Comparison of ENCODE assay signal across 1 cellular context in the genomic region with DNA sequence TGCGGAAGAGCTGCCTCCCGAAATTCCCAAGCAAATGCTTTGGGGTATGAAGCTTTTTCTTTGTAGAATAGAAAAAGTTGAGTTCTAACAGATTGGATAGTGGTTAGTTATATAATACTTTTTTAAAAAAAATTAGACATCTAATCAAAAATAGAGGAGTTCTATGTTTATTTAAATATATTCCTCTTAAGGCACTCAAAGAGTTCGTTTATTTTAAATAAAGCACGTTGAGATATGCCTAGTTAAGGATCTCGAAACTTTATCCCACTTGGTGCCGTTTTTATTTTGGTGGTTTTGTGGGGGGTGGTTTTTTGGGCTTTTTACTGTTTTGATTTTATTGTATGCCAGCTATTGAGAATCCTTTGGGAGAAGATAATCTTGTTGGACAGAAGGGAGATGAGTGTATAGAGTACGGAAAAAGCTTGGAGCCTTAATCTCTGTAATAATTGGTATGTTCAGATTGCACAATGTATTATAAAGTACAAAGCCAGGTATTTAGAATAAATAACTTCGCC.
TF ChIP-seq lines count a peak whose summit lies in the region.

No MANE protein-coding gene starts in this region.

TF ChIP-seq in GM23338, 12 proteins besides CTCF, POLR2A, EP300 and RAD21 (continued from another document):
- TF ChIP-seq, protein P1, sequence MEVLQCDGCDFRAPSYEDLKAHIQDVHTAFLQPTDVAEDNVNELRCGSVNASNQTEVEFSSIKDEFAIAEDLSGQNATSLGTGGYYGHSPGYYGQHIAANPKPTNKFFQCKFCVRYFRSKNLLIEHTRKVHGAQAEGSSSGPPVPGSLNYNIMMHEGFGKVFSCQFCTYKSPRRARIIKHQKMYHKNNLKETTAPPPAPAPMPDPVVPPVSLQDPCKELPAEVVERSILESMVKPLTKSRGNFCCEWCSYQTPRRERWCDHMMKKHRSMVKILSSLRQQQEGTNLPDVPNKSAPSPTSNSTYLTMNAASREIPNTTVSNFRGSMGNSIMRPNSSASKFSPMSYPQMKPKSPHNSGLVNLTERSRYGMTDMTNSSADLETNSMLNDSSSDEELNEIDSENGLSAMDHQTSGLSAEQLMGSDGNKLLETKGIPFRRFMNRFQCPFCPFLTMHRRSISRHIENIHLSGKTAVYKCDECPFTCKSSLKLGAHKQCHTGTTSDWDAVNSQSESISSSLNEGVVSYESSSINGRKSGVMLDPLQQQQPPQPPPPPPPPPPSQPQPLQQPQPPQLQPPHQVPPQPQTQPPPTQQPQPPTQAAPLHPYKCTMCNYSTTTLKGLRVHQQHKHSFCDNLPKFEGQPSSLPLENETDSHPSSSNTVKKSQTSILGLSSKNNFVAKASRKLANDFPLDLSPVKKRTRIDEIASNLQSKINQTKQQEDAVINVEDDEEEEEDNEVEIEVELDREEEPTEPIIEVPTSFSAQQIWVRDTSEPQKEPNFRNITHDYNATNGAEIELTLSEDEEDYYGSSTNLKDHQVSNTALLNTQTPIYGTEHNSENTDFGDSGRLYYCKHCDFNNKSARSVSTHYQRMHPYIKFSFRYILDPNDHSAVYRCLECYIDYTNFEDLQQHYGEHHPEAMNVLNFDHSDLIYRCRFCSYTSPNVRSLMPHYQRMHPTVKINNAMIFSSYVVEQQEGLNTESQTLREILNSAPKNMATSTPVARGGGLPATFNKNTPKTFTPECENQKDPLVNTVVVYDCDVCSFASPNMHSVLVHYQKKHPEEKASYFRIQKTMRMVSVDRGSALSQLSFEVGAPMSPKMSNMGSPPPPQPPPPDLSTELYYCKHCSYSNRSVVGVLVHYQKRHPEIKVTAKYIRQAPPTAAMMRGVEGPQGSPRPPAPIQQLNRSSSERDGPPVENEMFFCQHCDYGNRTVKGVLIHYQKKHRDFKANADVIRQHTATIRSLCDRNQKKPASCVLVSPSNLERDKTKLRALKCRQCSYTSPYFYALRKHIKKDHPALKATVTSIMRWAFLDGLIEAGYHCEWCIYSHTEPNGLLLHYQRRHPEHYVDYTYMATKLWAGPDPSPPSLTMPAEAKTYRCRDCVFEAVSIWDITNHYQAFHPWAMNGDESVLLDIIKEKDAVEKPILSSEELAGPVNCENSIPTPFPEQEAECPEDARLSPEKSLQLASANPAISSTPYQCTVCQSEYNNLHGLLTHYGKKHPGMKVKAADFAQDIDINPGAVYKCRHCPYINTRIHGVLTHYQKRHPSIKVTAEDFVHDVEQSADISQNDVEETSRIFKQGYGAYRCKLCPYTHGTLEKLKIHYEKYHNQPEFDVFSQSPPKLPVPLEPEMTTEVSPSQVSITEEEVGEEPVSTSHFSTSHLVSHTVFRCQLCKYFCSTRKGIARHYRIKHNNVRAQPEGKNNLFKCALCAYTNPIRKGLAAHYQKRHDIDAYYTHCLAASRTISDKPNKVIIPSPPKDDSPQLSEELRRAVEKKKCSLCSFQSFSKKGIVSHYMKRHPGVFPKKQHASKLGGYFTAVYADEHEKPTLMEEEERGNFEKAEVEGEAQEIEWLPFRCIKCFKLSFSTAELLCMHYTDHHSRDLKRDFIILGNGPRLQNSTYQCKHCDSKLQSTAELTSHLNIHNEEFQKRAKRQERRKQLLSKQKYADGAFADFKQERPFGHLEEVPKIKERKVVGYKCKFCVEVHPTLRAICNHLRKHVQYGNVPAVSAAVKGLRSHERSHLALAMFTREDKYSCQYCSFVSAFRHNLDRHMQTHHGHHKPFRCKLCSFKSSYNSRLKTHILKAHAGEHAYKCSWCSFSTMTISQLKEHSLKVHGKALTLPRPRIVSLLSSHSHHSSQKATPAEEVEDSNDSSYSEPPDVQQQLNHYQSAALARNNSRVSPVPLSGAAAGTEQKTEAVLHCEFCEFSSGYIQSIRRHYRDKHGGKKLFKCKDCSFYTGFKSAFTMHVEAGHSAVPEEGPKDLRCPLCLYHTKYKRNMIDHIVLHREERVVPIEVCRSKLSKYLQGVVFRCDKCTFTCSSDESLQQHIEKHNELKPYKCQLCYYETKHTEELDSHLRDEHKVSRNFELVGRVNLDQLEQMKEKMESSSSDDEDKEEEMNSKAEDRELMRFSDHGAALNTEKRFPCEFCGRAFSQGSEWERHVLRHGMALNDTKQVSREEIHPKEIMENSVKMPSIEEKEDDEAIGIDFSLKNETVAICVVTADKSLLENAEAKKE (CRISPR knock-in tag; IDR thresholded peaks at IDR 0.05), result no peak
- TF ChIP-seq STAT1 (IDR thresholded peaks at IDR 0.05; ENCODE audit: unreplicated experiment) (no peak), ZNF331 (CRISPR knock-in tag; IDR thresholded peaks at IDR 0.05; ENCODE audit: low read depth) (no peak), NANOG (IDR thresholded peaks at IDR 0.05; ENCODE audit: borderline replicate concordance) (no peak), CREB1 (CRISPR knock-in tag; IDR thresholded peaks at IDR 0.05; ENCODE audit: low read depth) (no peak), JUNB (IDR thresholded peaks at IDR 0.05; ENCODE audit: unreplicated experiment) (no peak), EZH2 (IDR thresholded peaks at IDR 0.05; ENCODE audit: low read depth, unreplicated experiment) (no peak)
- TF ChIP-seq, protein P2, sequence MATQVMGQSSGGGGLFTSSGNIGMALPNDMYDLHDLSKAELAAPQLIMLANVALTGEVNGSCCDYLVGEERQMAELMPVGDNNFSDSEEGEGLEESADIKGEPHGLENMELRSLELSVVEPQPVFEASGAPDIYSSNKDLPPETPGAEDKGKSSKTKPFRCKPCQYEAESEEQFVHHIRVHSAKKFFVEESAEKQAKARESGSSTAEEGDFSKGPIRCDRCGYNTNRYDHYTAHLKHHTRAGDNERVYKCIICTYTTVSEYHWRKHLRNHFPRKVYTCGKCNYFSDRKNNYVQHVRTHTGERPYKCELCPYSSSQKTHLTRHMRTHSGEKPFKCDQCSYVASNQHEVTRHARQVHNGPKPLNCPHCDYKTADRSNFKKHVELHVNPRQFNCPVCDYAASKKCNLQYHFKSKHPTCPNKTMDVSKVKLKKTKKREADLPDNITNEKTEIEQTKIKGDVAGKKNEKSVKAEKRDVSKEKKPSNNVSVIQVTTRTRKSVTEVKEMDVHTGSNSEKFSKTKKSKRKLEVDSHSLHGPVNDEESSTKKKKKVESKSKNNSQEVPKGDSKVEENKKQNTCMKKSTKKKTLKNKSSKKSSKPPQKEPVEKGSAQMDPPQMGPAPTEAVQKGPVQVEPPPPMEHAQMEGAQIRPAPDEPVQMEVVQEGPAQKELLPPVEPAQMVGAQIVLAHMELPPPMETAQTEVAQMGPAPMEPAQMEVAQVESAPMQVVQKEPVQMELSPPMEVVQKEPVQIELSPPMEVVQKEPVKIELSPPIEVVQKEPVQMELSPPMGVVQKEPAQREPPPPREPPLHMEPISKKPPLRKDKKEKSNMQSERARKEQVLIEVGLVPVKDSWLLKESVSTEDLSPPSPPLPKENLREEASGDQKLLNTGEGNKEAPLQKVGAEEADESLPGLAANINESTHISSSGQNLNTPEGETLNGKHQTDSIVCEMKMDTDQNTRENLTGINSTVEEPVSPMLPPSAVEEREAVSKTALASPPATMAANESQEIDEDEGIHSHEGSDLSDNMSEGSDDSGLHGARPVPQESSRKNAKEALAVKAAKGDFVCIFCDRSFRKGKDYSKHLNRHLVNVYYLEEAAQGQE (IDR thresholded peaks at IDR 0.05; ENCODE audit: unreplicated experiment), result no peak
TF ChIP-seq in GM23338: peak in this region for 0.
